Comparison of ENCODE assay signal across 8 cellular contexts in genomic region chr11:120248551-120249278, GRCh38. TPM values are rescaled to one million over a fixed set of nuclear protein-coding genes. Genes with fewer than 3 reads are reported as not detected.
A peak's percentile ranks its signal among the peaks of the same experiment; 100 is the strongest.
DNase-seq lines count a peak whose midpoint lies in the region; ATAC-seq and TF ChIP-seq lines count a peak whose summit lies in the region.

No MANE protein-coding gene starts in this region.

- DNase-seq in myocyte (ENCODE audit: low read depth) = peak; percentile 66
- no peak for DNase-seq in NCI-H2196 treated with DMSO at 0.1 percent for 48 hours (lab: John Stamatoyannopoulos, UW; ENCODE audit: unreplicated experiment)
- DNase-seq in thyroid gland = no peak
- no peak for DNase-seq in NCI-H748 treated with DMSO at 0.1 percent for 48 hours (lab: John Stamatoyannopoulos, UW)

- WGBS in thyroid gland, 2 donors = 64 to 75% methylated on average over 9 of the region's 9 CpGs

- no peak overlapping the region for H3K27ac ChIP-seq in thyroid gland

- no peaks in the 10 kb centered on the region for H3K4me1 ChIP-seq in thyroid gland

- no peaks in the 10 kb centered on the region for H3K27me3 ChIP-seq in thyroid gland

- ATAC-seq in GM18909 (IDR thresholded peaks at IDR 0.05; ENCODE audit: poor library complexity, unreplicated experiment) (peak; percentile 64), HG02981 (IDR thresholded peaks at IDR 0.05; ENCODE audit: unreplicated experiment) (peak; percentile 57), SK-N-SH treated with all-trans-retinoic acid at 6 μM for 48 hours (peak; percentile 44; the same call in 2 of the 3 replicates), GM21737 (IDR thresholded peaks at IDR 0.05; ENCODE audit: unreplicated experiment) (no peak)

- no peak for TF ChIP-seq CTCF in thyroid gland (IDR thresholded peaks at IDR 0.05)

- H3K36me3 ChIP-seq in thyroid gland = no peaks in the 10 kb centered on the region

- no peak overlapping the region for H3K4me3 ChIP-seq in thyroid gland (replicated peaks in 1 of 3)

- TF ChIP-seq POLR2A in thyroid gland (IDR thresholded peaks at IDR 0.05) = no peak

- intact Hi-C loops in thyroid gland (cut with DNase I) = no loop called here

- H3K9me3 ChIP-seq in thyroid gland = no peaks in the 10 kb centered on the region

TF ChIP-seq in SK-N-SH treated with all-trans-retinoic acid at 6 μM for 48 hours, 23 proteins besides CTCF, POLR2A, EP300 and RAD21:
- TF ChIP-seq ZFP3 (CRISPR knock-in tag; IDR thresholded peaks at IDR 0.05) = no peak

RNA-seq across cellular contexts. Expression of gene POU2F3, which starts 8.8 kb away (rescaled TPM):
- not detected in 2 replicates for total RNA-seq in myocyte
- not detected for polyA plus RNA-seq in myocyte (2012)
- total RNA-seq in thyroid gland = 1 to 10 TPM; 1.2 to 2.3 (median 1.8) TPM

RNA-seq across cellular contexts. Expression of gene OAF, which starts 37.9 kb away (rescaled TPM):
- total RNA-seq in myocyte (6.3 and 9.3 TPM in 2 replicates), thyroid gland (10 to 100 TPM; 31.7 to 77.1 (median 36.2) TPM)
- 3.0 TPM for polyA plus RNA-seq in myocyte (2012)
